ENCODE assay signal across 28 cellular contexts in genomic region chr4:165297626-165298025, GRCh38.
"Had no signal": no experiment of that assay in that cellular context is flagged by ENCODE, and none has a peak within 500 bp of the region (broad histone marks: within the 10 kb centered on the region; RNA-seq: fewer than 3 reads in every experiment).

No MANE protein-coding gene starts in this region.

- H3K4me3 Mint-ChIP-seq: natural killer cell; nephron; neural progenitor cell; stimulated activated effector memory CD8-positive, alpha-beta T cell treated with anti-CD3 and anti-CD28 coated beads, Interleukin-12 subunit alpha, Interleukin-12 subunit beta, amount 100 ng/mL, for 72 hours; stimulated activated naive B cell treated with anti-CD40 and anti-IgM and Interleukin-4, amounts not matched to agents 10 μg/mL and 1 μg/mL and 100 μg/mL, for 72 hours; stimulated activated naive CD8-positive, alpha-beta T cell treated with anti-CD3 and anti-CD28 coated beads, Interleukin-15, Interleukin-2, amounts not matched to agents 100 ng/mL and 50 ng/mL, for 24 hours; type B pancreatic cell had no signal

- H3K27ac ChIP-seq: neural progenitor cell, ovary, parathyroid adenoma, psoas muscle, right lobe of liver, sigmoid colon, stomach, thoracic aorta, thyroid gland, tibial nerve, upper lobe of right lung, uterus had no signal

- H2AFZ ChIP-seq: neural progenitor cell, parathyroid adenoma had no signal

- H3K27ac Mint-ChIP-seq: natural killer cell; nephron; neural progenitor cell; progenitor cell of endocrine pancreas; stimulated activated effector memory CD8-positive, alpha-beta T cell treated with anti-CD3 and anti-CD28 coated beads, Interleukin-12 subunit alpha, Interleukin-12 subunit beta, amount 100 ng/mL, for 72 hours; stimulated activated naive B cell treated with anti-CD40 and anti-IgM and Interleukin-4, amounts not matched to agents 10 μg/mL and 1 μg/mL and 100 μg/mL, for 72 hours; stimulated activated naive CD8-positive, alpha-beta T cell treated with anti-CD3 and anti-CD28 coated beads, Interleukin-15, Interleukin-2, amounts not matched to agents 100 ng/mL and 50 ng/mL, for 24 hours; type B pancreatic cell had no signal

- H3K79me2 ChIP-seq: parathyroid adenoma had no signal

- H3K9me3 ChIP-seq: ovary, psoas muscle, right lobe of liver, sigmoid colon, stomach, thoracic aorta, thyroid gland, tibial nerve, upper lobe of right lung, uterus had no signal

- ATAC-seq: natural killer cell; psoas muscle; right cardiac atrium; right lobe of liver; stimulated activated effector memory CD8-positive, alpha-beta T cell treated with anti-CD3 and anti-CD28 coated beads, Interleukin-12 subunit alpha, Interleukin-12 subunit beta, amount 100 ng/mL, for 72 hours; stimulated activated naive B cell treated with anti-CD40 and anti-IgM and Interleukin-4, amounts not matched to agents 10 μg/mL and 1 μg/mL and 100 μg/mL, for 72 hours; upper lobe of right lung had no signal

- H3K9ac ChIP-seq: neural progenitor cell, parathyroid adenoma had no signal

- H3K36me3 ChIP-seq: neural progenitor cell, ovary, uterus had no signal

- H3K4me1 ChIP-seq: psoas muscle, uterus had no signal

- DNase-seq: natural killer cell; occipital lobe; ovary; posterior cingulate gyrus; psoas muscle; right cardiac atrium; right lobe of liver; sigmoid colon; small intestine; stimulated activated CD4-positive, alpha-beta T cell treated with anti-CD3 and anti-CD28 coated beads, Interleukin-15, amount 100 ng/mL, for 24 hours; stimulated activated CD4-positive, alpha-beta T cell treated with anti-CD3 and anti-CD28 coated beads, Interleukin-2, amount 100 ng/mL, for 24 hours; stimulated activated CD4-positive, alpha-beta T cell treated with anti-CD3 and anti-CD28 coated beads, Interleukin-2, amount 100 ng/mL, for 48 hours; stimulated activated CD4-positive, alpha-beta T cell treated with anti-CD3 and anti-CD28 coated beads, Interleukin-4, amount 100 ng/mL, for 24 hours; stimulated activated naive B cell treated with anti-CD40 and anti-IgM and Interleukin-4, amounts not matched to agents 10 μg/mL and 1 μg/mL and 100 μg/mL, for 72 hours; stimulated activated naive CD4-positive, alpha-beta T cell treated with Interleukin-2 at 50 U/mL for 16 hours; stomach; thyroid gland; upper lobe of right lung; uterus had no signal

- H3K27me3 ChIP-seq: neural progenitor cell, ovary, right lobe of liver, sigmoid colon, stomach, thyroid gland, tibial nerve, upper lobe of right lung, uterus had no signal

- H3K27me3 Mint-ChIP-seq: progenitor cell of endocrine pancreas; stimulated activated naive B cell treated with anti-CD40 and anti-IgM and Interleukin-4, amounts not matched to agents 10 μg/mL and 1 μg/mL and 100 μg/mL, for 72 hours; stimulated activated naive CD8-positive, alpha-beta T cell treated with anti-CD3 and anti-CD28 coated beads, Interleukin-15, Interleukin-2, amounts not matched to agents 100 ng/mL and 50 ng/mL, for 24 hours; type B pancreatic cell had no signal

- H3K9me3 Mint-ChIP-seq: natural killer cell; nephron; neural progenitor cell; stimulated activated effector memory CD8-positive, alpha-beta T cell treated with anti-CD3 and anti-CD28 coated beads, Interleukin-12 subunit alpha, Interleukin-12 subunit beta, amount 100 ng/mL, for 72 hours; stimulated activated naive B cell treated with anti-CD40 and anti-IgM and Interleukin-4, amounts not matched to agents 10 μg/mL and 1 μg/mL and 100 μg/mL, for 72 hours; stimulated activated naive CD8-positive, alpha-beta T cell treated with anti-CD3 and anti-CD28 coated beads, Interleukin-15, Interleukin-2, amounts not matched to agents 100 ng/mL and 50 ng/mL, for 24 hours; type B pancreatic cell had no signal

- H3K4me3 ChIP-seq: neural progenitor cell, ovary, psoas muscle, right lobe of liver, sigmoid colon, stomach, thoracic aorta, thyroid gland, tibial nerve, upper lobe of right lung, uterus had no signal

- H3K4me2 ChIP-seq: neural progenitor cell had no signal
